In the genomic region with DNA sequence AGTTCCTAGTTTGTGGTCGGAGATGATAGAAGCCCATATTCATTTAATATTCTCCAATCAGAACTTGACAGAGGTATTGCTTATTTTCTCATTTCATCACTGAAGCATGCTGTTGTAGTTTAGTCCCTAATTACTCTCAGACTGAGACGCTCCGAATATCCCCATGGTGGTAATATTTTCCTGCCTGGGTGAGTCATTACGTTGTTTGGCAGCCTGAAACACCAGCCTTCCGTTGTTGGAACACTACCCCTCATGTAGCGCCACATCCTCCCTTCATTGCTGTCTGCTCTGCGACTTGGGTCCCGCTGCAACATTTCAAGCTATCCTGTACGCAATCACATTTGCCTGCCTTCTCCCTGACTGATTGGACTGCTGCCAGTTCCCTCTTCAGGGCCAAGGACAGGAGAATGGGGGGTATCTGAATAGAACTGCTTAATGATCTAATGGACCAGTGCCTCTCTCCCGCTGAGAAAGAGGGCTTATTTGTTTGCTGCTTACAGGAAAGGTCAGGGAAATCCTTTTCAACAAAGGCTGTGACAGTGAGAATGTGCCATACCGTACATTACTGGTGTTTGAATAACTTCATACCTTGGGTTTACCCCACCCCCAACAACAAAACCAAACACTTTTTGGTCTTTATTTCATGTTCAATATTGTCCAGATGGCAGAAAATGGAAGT, we compare ENCODE assay signal across 8 cellular contexts.
DNase-seq lines count a peak whose midpoint lies in the region; ATAC-seq lines count a peak whose summit lies in the region.

No MANE protein-coding gene starts in this region.

- DNase-seq in H4 (ENCODE audit: low spot score) = peak; percentile 88
- DNase-seq in NCI-H748 treated with DMSO at 0.1 percent for 48 hours (lab: John Stamatoyannopoulos, UW) = peak; percentile 91
- peak; percentile 74 for DNase-seq in fibroblast of peridontal ligament (ENCODE audit: extremely low read depth)
- peak; percentile 75 for DNase-seq in retina

- no peak for ATAC-seq in HG02852 (IDR thresholded peaks at IDR 0.05; ENCODE audit: unreplicated experiment)
- ATAC-seq in HG03175 (IDR thresholded peaks at IDR 0.05; ENCODE audit: unreplicated experiment) = no peak
- ATAC-seq in HG02870 (IDR thresholded peaks at IDR 0.05; ENCODE audit: unreplicated experiment) = no peak
- ATAC-seq in GM21723 (IDR thresholded peaks at IDR 0.05; ENCODE audit: unreplicated experiment) = no peak
